Comparison of ENCODE assay signal across 5 cellular contexts in the genomic region with DNA sequence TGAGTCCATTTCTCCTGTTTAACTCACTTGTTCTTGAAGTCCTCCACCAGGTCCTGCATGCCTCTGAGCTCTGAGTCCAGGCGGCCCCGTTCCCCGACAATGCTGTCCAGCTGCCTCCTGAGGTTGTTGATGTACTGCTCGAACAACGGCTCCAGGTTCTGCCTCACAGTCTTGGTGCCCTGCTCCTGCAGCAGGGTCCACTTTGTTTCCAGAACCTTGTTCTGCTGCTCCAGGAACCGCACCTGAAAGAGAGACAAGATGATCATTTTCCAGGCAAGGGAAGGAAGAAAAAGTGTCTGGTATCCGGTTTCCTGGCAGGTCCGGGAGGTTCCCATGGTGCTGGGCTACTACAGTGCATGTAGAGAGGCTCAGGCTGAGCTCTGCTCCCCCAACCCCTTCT. TPM values are rescaled to one million over a fixed set of nuclear protein-coding genes. Genes with fewer than 3 reads are reported as not detected.
"Had no signal": no experiment of that assay in that cellular context is flagged by ENCODE, and none has a peak within 500 bp of the region (broad histone marks: within the 10 kb centered on the region; RNA-seq: fewer than 3 reads in every experiment).

No MANE protein-coding gene starts in this region.

RNA-seq across cellular contexts. Expression of a gene that starts 1.6 kb away (rescaled TPM):
- total RNA-seq: GM23338, H1, H9, HT-29, IMR-90 had no signal
- polyA plus RNA-seq: GM23338, IMR-90 had no signal

RNA-seq across cellular contexts. Expression of a gene that starts 17.9 kb away (rescaled TPM):
- total RNA-seq: GM23338, H1, H9, HT-29, IMR-90 had no signal
- polyA plus RNA-seq: GM23338, H1, IMR-90 had no signal

RNA-seq across cellular contexts. Expression of a gene that starts 28.7 kb away (rescaled TPM):
- total RNA-seq: GM23338, H1, H9, HT-29, IMR-90 had no signal
- polyA plus RNA-seq: GM23338, IMR-90 had no signal

RNA-seq across cellular contexts. Expression of a gene that starts 39.5 kb away (rescaled TPM):
- total RNA-seq: GM23338, H1, H9, IMR-90 had no signal
- polyA plus RNA-seq: GM23338, H1, IMR-90 had no signal

RNA-seq across cellular contexts. Expression of a gene that starts 57.3 kb away (rescaled TPM):
- total RNA-seq: GM23338, H1, H9, IMR-90 had no signal
- polyA plus RNA-seq: GM23338, H1, IMR-90 had no signal
